In genomic region chr1:47712596-47713299, GRCh38 we compare ENCODE assay signal across 19 cellular contexts.
"Had no signal": no experiment of that assay in that cellular context is flagged by ENCODE, and none has a peak within 500 bp of the region (broad histone marks: within the 10 kb centered on the region; RNA-seq: fewer than 3 reads in every experiment).

No MANE protein-coding gene starts in this region.

- H3K27me3 ChIP-seq: testis had no signal

- H3K4me3 ChIP-seq: left lung, lung, right lobe of liver, skin epidermis, testis, transverse colon had no signal

- H3K27ac ChIP-seq: left lung, neutrophil, right lobe of liver, skin epidermis, testis, transverse colon, VCaP had no signal

- H3K36me3 ChIP-seq: left lung, neutrophil, right lobe of liver, transverse colon had no signal

- DNase-seq: activated CD4-positive, alpha-beta memory T cell treated with anti-CD3 and anti-CD28 coated beads for 36 hours; activated CD4-positive, alpha-beta T cell treated with anti-CD3 and anti-CD28 coated beads for 4 hours; activated T-cell treated with anti-CD3 and anti-CD28 coated beads, Interleukin-2, amount 50 U/mL, for 4 hours; dermis blood vessel endothelial cell; effector CD4-positive, alpha-beta T cell; glutamatergic neuron; left lung; mesendoderm; stimulated activated CD4-positive, alpha-beta T cell treated with anti-CD3 and anti-CD28 coated beads, Interleukin-12 subunit alpha, Interleukin-12 subunit beta, amount 100 ng/mL, for 4 hours; stimulated activated CD4-positive, alpha-beta T cell treated with anti-CD3 and anti-CD28 coated beads, Interleukin-4, amount 100 ng/mL, for 1 hour; stimulated activated naive CD8-positive, alpha-beta T cell treated with anti-CD3 and anti-CD28 coated beads, Interleukin-15, Interleukin-2, amounts not matched to agents 100 U/mL and 50 U/mL, for 24 hours; T-helper 9 cell; testis; transverse colon had no signal

- H3K9me3 ChIP-seq: left lung, neutrophil, right lobe of liver, testis, transverse colon had no signal
